Comparison of ENCODE assay signal across 16 cellular contexts in the genomic region with DNA sequence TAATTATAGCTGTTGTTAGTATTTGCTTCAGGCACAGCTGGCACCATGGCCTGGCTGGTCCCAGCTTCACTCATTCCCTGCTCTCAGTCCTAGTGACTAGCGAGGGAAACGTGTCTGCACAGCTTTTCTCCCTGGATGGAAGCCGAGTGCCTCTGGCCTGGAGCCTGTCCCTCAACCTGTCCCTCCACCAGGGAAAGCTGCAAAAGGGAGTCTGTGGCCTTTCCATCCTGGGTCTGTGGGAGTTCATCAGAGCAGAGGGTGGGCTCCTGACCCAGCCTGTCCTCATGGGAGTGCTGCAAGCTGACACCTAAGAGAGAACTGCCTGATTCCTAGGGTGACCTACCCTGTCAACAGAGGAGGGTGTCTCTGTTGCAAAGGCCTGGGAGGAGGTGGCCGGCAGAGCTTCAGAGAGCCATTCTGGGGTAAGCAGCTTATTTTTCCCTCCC.
A peak's percentile ranks its signal among the peaks of the same experiment; 100 is the strongest.
DNase-seq lines count a peak whose midpoint lies in the region; ATAC-seq and TF ChIP-seq lines count a peak whose summit lies in the region.
"Had no signal": no experiment of that assay in that cellular context is flagged by ENCODE, and none has a peak within 500 bp of the region (broad histone marks: within the 10 kb centered on the region; RNA-seq: fewer than 3 reads in every experiment).

No MANE protein-coding gene starts in this region.

- no peaks in the 10 kb centered on the region for H3K4me1 Mint-ChIP-seq in activated CD4-positive, alpha-beta T cell treated with anti-CD3 and anti-CD28 coated beads, Interleukin-2, amount 10 ng/mL, durations not matched to agents 24 days and 14 days
- H3K4me1 Mint-ChIP-seq: naive thymus-derived CD8-positive, alpha-beta T cell had no signal

- H3K27ac ChIP-seq in MM.1S (ENCODE audit: low read length), result no peak overlapping the region
- H3K27ac ChIP-seq: colonic mucosa had no signal

- no peak overlapping the region for H2AFZ ChIP-seq in MM.1S (ENCODE audit: low read length)

- no peaks in the 10 kb centered on the region for H3K9me3 Mint-ChIP-seq in activated CD4-positive, alpha-beta T cell treated with anti-CD3 and anti-CD28 coated beads, Interleukin-2, amount 10 ng/mL, durations not matched to agents 24 days and 14 days
- H3K9me3 Mint-ChIP-seq: activated naive CD4-positive, alpha-beta T cell treated with anti-CD3 and anti-CD28 coated beads, Interleukin-2, amount 50 U/mL, for 72 hours; naive thymus-derived CD8-positive, alpha-beta T cell had no signal

- no peak overlapping the region for H3K4me3 Mint-ChIP-seq in activated CD4-positive, alpha-beta T cell treated with anti-CD3 and anti-CD28 coated beads, Interleukin-2, amount 10 ng/mL, durations not matched to agents 24 days and 14 days
- H3K4me3 Mint-ChIP-seq: activated CD8-positive, alpha-beta T cell treated with anti-CD3 and anti-CD28 coated beads, Interleukin-2, amount 10 ng/mL, durations not matched to agents 7 days and 5 days; naive thymus-derived CD8-positive, alpha-beta T cell had no signal

- no peak for ATAC-seq in GM19351 (IDR thresholded peaks at IDR 0.05; ENCODE audit: unreplicated experiment)
- ATAC-seq: activated CD8-positive, alpha-beta T cell treated with anti-CD3 and anti-CD28 coated beads, Interleukin-2, amount 10 ng/mL, durations not matched to agents 7 days and 5 days; activated naive CD4-positive, alpha-beta T cell treated with anti-CD3 and anti-CD28 coated beads, Interleukin-2, amount 50 U/mL, for 72 hours; naive thymus-derived CD8-positive, alpha-beta T cell had no signal

- no peaks in the 10 kb centered on the region for H3K27me3 ChIP-seq in endocrine pancreas (ENCODE audit: control insufficient read depth, insufficient read depth, low read length)
- H3K27me3 ChIP-seq in MM.1S (replicated peaks; ENCODE audit: insufficient read depth, low read length), result no peaks in the 10 kb centered on the region
- H3K27me3 ChIP-seq: colonic mucosa, testis had no signal

- no peaks in the 10 kb centered on the region for H3K36me3 Mint-ChIP-seq in activated CD4-positive, alpha-beta T cell treated with anti-CD3 and anti-CD28 coated beads, Interleukin-2, amount 10 ng/mL, durations not matched to agents 24 days and 14 days (ENCODE audit: low read depth)
- H3K36me3 Mint-ChIP-seq: activated naive CD4-positive, alpha-beta T cell treated with anti-CD3 and anti-CD28 coated beads, Interleukin-2, amount 50 U/mL, for 72 hours; naive thymus-derived CD8-positive, alpha-beta T cell had no signal

- peaks cover 7% of the 10 kb centered on the region for H3K27me3 Mint-ChIP-seq in activated CD4-positive, alpha-beta T cell treated with anti-CD3 and anti-CD28 coated beads, Interleukin-2, amount 10 ng/mL, durations not matched to agents 24 days and 14 days
- H3K27me3 Mint-ChIP-seq: naive thymus-derived CD8-positive, alpha-beta T cell had no signal

- H4K20me1 ChIP-seq in MM.1S (ENCODE audit: insufficient read depth, low read length), result no peaks in the 10 kb centered on the region

- no peaks in the 10 kb centered on the region for H3K79me2 ChIP-seq in MM.1S (ENCODE audit: low read length)

- peak overlapping the region; percentile 32 for H3K9ac ChIP-seq in endocrine pancreas (ENCODE audit: control insufficient read depth, insufficient read depth, low read length)
- no peak overlapping the region for H3K9ac ChIP-seq in MM.1S (ENCODE audit: low read length)

- intact Hi-C loops in activated CD4-positive, alpha-beta T cell treated with anti-CD3 and anti-CD28 coated beads, Interleukin-2, amount 10 ng/mL, durations not matched to agents 24 days and 14 days (cut with micrococcal nuclease), result no loop called here

- TF ChIP-seq CTCF in MM.1S (IDR thresholded peaks at IDR 0.05; ENCODE audit: low read length), result no peak

- peaks cover 5% of the 10 kb centered on the region for H3K4me1 ChIP-seq in endocrine pancreas (ENCODE audit: control insufficient read depth, insufficient read depth, low read length)
- no peaks in the 10 kb centered on the region for H3K4me1 ChIP-seq in MM.1S (ENCODE audit: low read length)
- H3K4me1 ChIP-seq: colonic mucosa had no signal

- H3K9me3 ChIP-seq in endocrine pancreas (ENCODE audit: control insufficient read depth, low read length), result no peaks in the 10 kb centered on the region
- no peaks in the 10 kb centered on the region for H3K9me3 ChIP-seq in MM.1S (replicated peaks; ENCODE audit: insufficient read depth, low read length)
- H3K9me3 ChIP-seq: colonic mucosa, testis had no signal

- no peaks in the 10 kb centered on the region for H3K9me2 ChIP-seq in MM.1S (replicated peaks; ENCODE audit: insufficient read depth, low read length)

- no peaks in the 10 kb centered on the region for H3F3A ChIP-seq in MM.1S (ENCODE audit: insufficient read depth, low read length)

- H3K36me3 ChIP-seq in endocrine pancreas (ENCODE audit: control insufficient read depth, insufficient read depth, low read length) (no peaks in the 10 kb centered on the region), MM.1S (replicated peaks; ENCODE audit: insufficient read depth, low read length) (no peaks in the 10 kb centered on the region)
- H3K36me3 ChIP-seq: colonic mucosa had no signal

- H3K27ac Mint-ChIP-seq in activated CD4-positive, alpha-beta T cell treated with anti-CD3 and anti-CD28 coated beads, Interleukin-2, amount 10 ng/mL, durations not matched to agents 24 days and 14 days, result no peak overlapping the region
- H3K27ac Mint-ChIP-seq: activated CD8-positive, alpha-beta T cell treated with anti-CD3 and anti-CD28 coated beads, Interleukin-2, amount 10 ng/mL, durations not matched to agents 7 days and 5 days had no signal

- H3K4me3 ChIP-seq in endocrine pancreas (ENCODE audit: control insufficient read depth, insufficient read depth, low read length) (no peak overlapping the region), MM.1S (ENCODE audit: low read length) (no peak overlapping the region)
- H3K4me3 ChIP-seq: colonic mucosa, testis had no signal

- no peak overlapping the region for H3K4me2 ChIP-seq in MM.1S (ENCODE audit: low read depth, low read length)

- peak; percentile 51 for DNase-seq in activated CD4-positive, alpha-beta T cell treated with anti-CD3 and anti-CD28 coated beads, Interleukin-2, amount 10 ng/mL, durations not matched to agents 24 days and 14 days
- DNase-seq in activated CD4-positive, alpha-beta T cell treated with anti-CD3 and anti-CD28 coated beads, Interleukin-2, amount 50 U/mL, for 48 hours, result no peak
- peak; percentile 73 for DNase-seq in myocyte (ENCODE audit: low read depth)
- DNase-seq in ureter (ENCODE audit: low spot score), result peak; percentile 51
- DNase-seq in NCI-H526 treated with DMSO at 0.1 percent for 48 hours (lab: John Stamatoyannopoulos, UW), result no peak
- DNase-seq in MM.1S, result no peak
- DNase-seq: activated CD8-positive, alpha-beta T cell treated with anti-CD3 and anti-CD28 coated beads, Interleukin-2, amount 10 ng/mL, durations not matched to agents 7 days and 5 days; Calu3; colonic mucosa; naive thymus-derived CD8-positive, alpha-beta T cell; small intestine; T1000; testis had no signal

Comparison
In these comparisons a context has a peak if more than half of its experiments do, and no peak if none do; other contexts are left out.
1. DNase-seq: peak in activated CD4-positive, alpha-beta T cell treated with anti-CD3 and anti-CD28 coated beads, Interleukin-2, amount 10 ng/mL, durations not matched to agents 24 days and 14 days (single experiment), myocyte (single experiment) and ureter (single experiment); none in activated CD4-positive, alpha-beta T cell treated with anti-CD3 and anti-CD28 coated beads, Interleukin-2, amount 50 U/mL, for 48 hours (0 of 2), NCI-H526 treated with DMSO at 0.1 percent for 48 hours (single experiment) and MM.1S (single experiment).